ENCODE assay signal across 8 cellular contexts in genomic region chr3:194769020-194769643, GRCh38.
DNase-seq lines count a peak whose midpoint lies in the region; ATAC-seq and TF ChIP-seq lines count a peak whose summit lies in the region.

No MANE protein-coding gene starts in this region.

- peaks cover 8% of the 10 kb centered on the region for H3K4me1 ChIP-seq in HUES6 (ENCODE audit: control insufficient read depth, insufficient read depth, low read length)
- H3K4me1 ChIP-seq in esophagus squamous epithelium = peaks cover 16 to 44% (median 21%) of the 10 kb centered on the region in 3 donors

- H3K27ac ChIP-seq in HUES6 (ENCODE audit: low read depth, low read length) (no peak overlapping the region), esophagus squamous epithelium (peak overlapping the region in 2 of 4 donors; percentile 46 to 59)

- BruUV-seq in Calu3 (replicated peaks; lab: Mats Ljungman, UMichigan) = no TSS peak

- no peaks in the 10 kb centered on the region for H3K9me3 Mint-ChIP-seq in Calu3 (ENCODE audit: low read depth, unreplicated experiment)
- H3K9me3 Mint-ChIP-seq in activated T-cell treated with anti-CD3 and anti-CD28 coated beads, Interleukin-2, amount 50 U/mL, for 24 hours = no peaks in the 10 kb centered on the region

- no peak for TF ChIP-seq CTCF in Calu3 (IDR thresholded peaks at IDR 0.05; ENCODE audit: unreplicated experiment)
- TF ChIP-seq CTCF in esophagus squamous epithelium (IDR thresholded peaks at IDR 0.05) = peak in 1 of 6 experiments; percentile 5

- peak; percentile 94 for ATAC-seq in GM21447 (IDR thresholded peaks at IDR 0.05; ENCODE audit: unreplicated experiment)

- peaks cover 32% of the 10 kb centered on the region for H3K4me1 Mint-ChIP-seq in Calu3 (ENCODE audit: low read depth, unreplicated experiment)
- peaks cover 23% of the 10 kb centered on the region for H3K4me1 Mint-ChIP-seq in activated T-cell treated with anti-CD3 and anti-CD28 coated beads, Interleukin-2, amount 50 U/mL, for 24 hours (ENCODE audit: low read depth)

- no peak overlapping the region for H3K9ac ChIP-seq in HUES6 (ENCODE audit: low read length)

- peak overlapping the region; percentile 39 for H3K27ac Mint-ChIP-seq in Calu3 (ENCODE audit: unreplicated experiment)
- peak overlapping the region; percentile 83 for H3K27ac Mint-ChIP-seq in activated T-cell treated with anti-CD3 and anti-CD28 coated beads, Interleukin-2, amount 50 U/mL, for 24 hours

- H3K36me3 Mint-ChIP-seq in Calu3 (ENCODE audit: insufficient read depth, unreplicated experiment) = peaks cover 10% of the 10 kb centered on the region
- H3K36me3 Mint-ChIP-seq in activated T-cell treated with anti-CD3 and anti-CD28 coated beads, Interleukin-2, amount 50 U/mL, for 24 hours (ENCODE audit: low read depth) = no peaks in the 10 kb centered on the region

- H3K4me3 Mint-ChIP-seq in Calu3 (ENCODE audit: low read depth, unreplicated experiment) = peak overlapping the region; percentile 74
- peak overlapping the region; percentile 73 for H3K4me3 Mint-ChIP-seq in activated T-cell treated with anti-CD3 and anti-CD28 coated beads, Interleukin-2, amount 50 U/mL, for 24 hours

- TF ChIP-seq POLR2A in esophagus squamous epithelium (IDR thresholded peaks at IDR 0.05) = peak in 1 of 4 donors; percentile 29

- H3K36me3 ChIP-seq in HUES6 (ENCODE audit: control insufficient read depth, insufficient read depth, low read length) (no peaks in the 10 kb centered on the region), esophagus squamous epithelium (no peaks in the 10 kb centered on the region)

- intact Hi-C loops in Calu3 (cut with micrococcal nuclease; ENCODE audit: unreplicated experiment) = loop anchor here (1.0 to 10.0 kb wide), 2 partner anchors 28 to 84 kb away; partner anchors contain the start of gene FAM43A
- intact Hi-C loops in esophagus squamous epithelium (cut with DNase I) = no loop called here

- 0 to 3% methylated on average over 11 to 13 of the region's 16 CpGs for WGBS in esophagus squamous epithelium, 2 donors

- H3K4me3 ChIP-seq in HUES6 (ENCODE audit: low read depth, low read length) (peak overlapping the region; percentile 58), esophagus squamous epithelium (peak overlapping the region; percentile 12 to 64 (median 36))

- H3K27me3 ChIP-seq in HUES6 (ENCODE audit: control insufficient read depth, insufficient read depth, low read length) (peaks cover 32% of the 10 kb centered on the region), esophagus squamous epithelium (no peaks in the 10 kb centered on the region)

- CTCF ChIA-PET in Calu3 (lab: Charles Lee) = interaction anchor here (0.6 to 1.3 kb wide), 10 partner anchors 26 to 175 kb away, joined by 3 to 11 read pairs (median 3); no protein-coding TSS in a partner anchor

- DNase-seq in Calu3 = peak; percentile 95
- DNase-seq in OCI-M2 (lab: John Stamatoyannopoulos, UW; ENCODE audit: unreplicated experiment) = peak; percentile 66
- peak; percentile 90 for DNase-seq in activated T-cell treated with anti-CD3 and anti-CD28 coated beads, Interleukin-2, amount 50 U/mL, for 24 hours
- peak; percentile 94 for DNase-seq in esophagus squamous epithelium (lab: John Stamatoyannopoulos, UW)
- DNase-seq in myocyte (ENCODE audit: low read depth) = peak; percentile 87
- DNase-seq in stimulated activated CD8-positive, alpha-beta memory T cell treated with anti-CD3 and anti-CD28 coated beads, Interleukin-7, amount 100 ng/mL, for 4 hours (ENCODE audit: low read depth in 2 of 2) = peak; percentile 86 to 97

- H3K9me3 ChIP-seq in HUES6 (ENCODE audit: control insufficient read depth, insufficient read depth, low read depth, low read length) (no peaks in the 10 kb centered on the region), esophagus squamous epithelium (no peaks in the 10 kb centered on the region)

- peaks cover 35% of the 10 kb centered on the region for H3K27me3 Mint-ChIP-seq in Calu3 (ENCODE audit: unreplicated experiment)
- H3K27me3 Mint-ChIP-seq in activated T-cell treated with anti-CD3 and anti-CD28 coated beads, Interleukin-2, amount 50 U/mL, for 24 hours = peaks cover 9% of the 10 kb centered on the region
